25 cellular contexts compared by ENCODE assay signal in the genomic region with DNA sequence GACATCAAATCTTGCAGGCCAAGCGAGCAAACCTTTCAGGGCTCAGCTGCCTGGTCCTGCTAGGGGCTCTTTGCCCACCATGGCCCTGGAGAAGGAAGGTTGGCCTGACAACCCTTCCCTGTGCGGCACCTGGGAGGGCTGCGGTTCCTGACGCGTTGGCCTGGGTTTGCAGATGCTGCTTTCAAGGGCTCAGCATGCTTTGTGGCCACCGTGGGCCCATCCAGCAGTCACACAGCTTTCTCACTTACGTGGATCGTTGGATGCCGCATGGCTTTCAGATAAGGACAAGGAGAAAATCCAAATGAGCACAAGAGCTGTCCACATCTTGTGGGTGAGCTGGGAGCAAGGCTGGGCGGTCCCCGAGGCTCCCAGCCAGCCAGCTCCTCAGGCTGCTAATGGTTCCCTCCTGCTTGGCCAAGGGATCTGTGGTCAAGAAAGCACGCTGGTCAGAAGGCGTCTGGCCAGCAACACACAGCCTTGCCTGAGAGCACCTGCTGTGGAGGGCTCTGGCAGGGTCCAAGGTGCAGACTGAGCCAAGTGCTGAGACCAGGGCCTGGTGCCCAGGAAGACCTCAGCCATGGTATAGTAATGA.
"Had no signal": no experiment of that assay in that cellular context is flagged by ENCODE, and none has a peak within 500 bp of the region (broad histone marks: within the 10 kb centered on the region; RNA-seq: fewer than 3 reads in every experiment).

No MANE protein-coding gene starts in this region.

- H3K4me3 Mint-ChIP-seq: activated CD4-positive, alpha-beta T cell treated with anti-CD3 and anti-CD28 coated beads for 36 hours; activated CD8-positive, alpha-beta T cell treated with anti-CD3 and anti-CD28 coated beads for 36 hours; activated naive CD8-positive, alpha-beta T cell treated with anti-CD3 and anti-CD28 coated beads, Interleukin-2, amount 10 ng/mL, durations not matched to agents 7 days and 5 days; central memory CD8-positive, alpha-beta T cell; mesothelial cell of epicardium; nephron; WTC11 had no signal

- H3K27me3 Mint-ChIP-seq: activated CD4-positive, alpha-beta T cell treated with anti-CD3 and anti-CD28 coated beads for 36 hours; activated CD8-positive, alpha-beta T cell treated with anti-CD3 and anti-CD28 coated beads for 36 hours; activated naive CD8-positive, alpha-beta T cell treated with anti-CD3 and anti-CD28 coated beads, Interleukin-2, amount 10 ng/mL, durations not matched to agents 7 days and 5 days; central memory CD8-positive, alpha-beta T cell had no signal

- H3K27ac Mint-ChIP-seq: activated CD4-positive, alpha-beta T cell treated with anti-CD3 and anti-CD28 coated beads for 36 hours; activated CD8-positive, alpha-beta T cell treated with anti-CD3 and anti-CD28 coated beads for 36 hours; activated naive CD8-positive, alpha-beta T cell treated with anti-CD3 and anti-CD28 coated beads, Interleukin-2, amount 10 ng/mL, durations not matched to agents 7 days and 5 days; activated T-helper 2 cell treated with anti-CD3 and anti-CD28 coated beads, Interferon-gamma antibody, Interleukin-2, Interleukin-4, amounts not matched to agents 10 μg/mL and 5 μg/mL and 100 μg/mL, durations not matched to agents 14 hours and 24 hours and 36 hours; mesothelial cell of epicardium; nephron; WTC11 had no signal

- H3K9me3 Mint-ChIP-seq: activated CD8-positive, alpha-beta T cell treated with anti-CD3 and anti-CD28 coated beads for 36 hours; activated naive CD8-positive, alpha-beta T cell treated with anti-CD3 and anti-CD28 coated beads, Interleukin-2, amount 10 ng/mL, durations not matched to agents 7 days and 5 days; activated T-helper 2 cell treated with anti-CD3 and anti-CD28 coated beads, Interferon-gamma antibody, Interleukin-2, Interleukin-4, amounts not matched to agents 10 μg/mL and 5 μg/mL and 100 μg/mL, durations not matched to agents 14 hours and 24 hours and 36 hours; central memory CD8-positive, alpha-beta T cell; mesothelial cell of epicardium; nephron; WTC11 had no signal

- ATAC-seq: activated CD4-positive, alpha-beta T cell treated with anti-CD3 and anti-CD28 coated beads for 36 hours; activated CD8-positive, alpha-beta T cell treated with anti-CD3 and anti-CD28 coated beads for 36 hours; left colon; WTC11 had no signal

- DNase-seq: activated CD4-positive, alpha-beta T cell treated with anti-CD3 and anti-CD28 coated beads for 36 hours; activated CD8-positive, alpha-beta T cell treated with anti-CD3 and anti-CD28 coated beads for 36 hours; activated naive CD4-positive, alpha-beta T cell treated with Interleukin-2 at 50 U/mL for 16 hours; activated naive CD8-positive, alpha-beta T cell treated with anti-CD3 and anti-CD28 coated beads, Interleukin-2, amount 10 ng/mL, durations not matched to agents 7 days and 5 days; activated T-cell treated with anti-CD3 and anti-CD28 coated beads, Interleukin-2, amount 50 U/mL, for 1 hour; amygdala; brain microvascular endothelial cell; effector CD8-positive, alpha-beta T cell; esophagus squamous epithelium; foreskin melanocyte; glutamatergic neuron; hippocampal formation; left colon; nucleus accumbens; posterior cingulate gyrus; small intestine; stimulated activated CD4-positive, alpha-beta T cell treated with anti-CD3 and anti-CD28 coated beads, Interleukin-15, amount 100 ng/mL, for 24 hours; stimulated activated CD4-positive, alpha-beta T cell treated with anti-CD3 and anti-CD28 coated beads, Interleukin-2, amount 100 ng/mL, for 48 hours; stomach; trophoblast cell had no signal

- H3K4me1 Mint-ChIP-seq: activated CD4-positive, alpha-beta T cell treated with anti-CD3 and anti-CD28 coated beads for 36 hours; mesothelial cell of epicardium; nephron; WTC11 had no signal
